Comparison of ENCODE assay signal across 10 cellular contexts in genomic region chr19:58474291-58474996, GRCh38. TPM values are rescaled to one million over a fixed set of nuclear protein-coding genes. Genes with fewer than 3 reads are reported as not detected.
DNase-seq lines count a peak whose midpoint lies in the region; ATAC-seq and TF ChIP-seq lines count a peak whose summit lies in the region.
"Had no signal": no experiment of that assay in that cellular context is flagged by ENCODE, and none has a peak within 500 bp of the region (broad histone marks: within the 10 kb centered on the region; RNA-seq: fewer than 3 reads in every experiment).

No MANE protein-coding gene starts in this region.

- no peak overlapping the region for H3K4me3 ChIP-seq in SJSA1
- H3K4me3 ChIP-seq in fibroblast of the aortic adventitia (ENCODE audit: low read depth, low read length) = no peak overlapping the region
- H3K4me3 ChIP-seq in lower leg skin (ENCODE audit: low read depth, poor library complexity, severe bottlenecking) = no peak overlapping the region

- H3K9me3 ChIP-seq in SJSA1 (replicated peaks) = no peaks in the 10 kb centered on the region
- H3K9me3 ChIP-seq: tibial nerve had no signal

- no peak for TF ChIP-seq POLR2A in lower leg skin (IDR thresholded peaks at IDR 0.05)

- DNase-seq in activated T-cell treated with anti-CD3 and anti-CD28 coated beads, Interleukin-2, amount 50 U/mL, for 24 hours = no peak
- DNase-seq in activated T-cell treated with anti-CD3 and anti-CD28 coated beads for 4 hours (no peak), SJSA1 (ENCODE audit: low read depth in 1 of 2, low spot score in 2 of 2) (peak in 1 of 2 experiments; percentile 42), fibroblast of the aortic adventitia (ENCODE audit: low read depth) (peak; percentile 8), stromal cell of bone marrow (ENCODE audit: low read depth) (peak; percentile 5), lower leg skin (ENCODE audit: low spot score in 2 of 2) (no peak)
- DNase-seq: NCI-H1092 had no signal

- peak overlapping the region; percentile 63 for H3K27ac ChIP-seq in SJSA1

- peak overlapping the region; percentile 99 for H3K27ac Mint-ChIP-seq in activated T-cell treated with anti-CD3 and anti-CD28 coated beads, Interleukin-2, amount 50 U/mL, for 24 hours

- H3K9me3 Mint-ChIP-seq in activated T-cell treated with anti-CD3 and anti-CD28 coated beads, Interleukin-2, amount 50 U/mL, for 24 hours = no peaks in the 10 kb centered on the region

- TF ChIP-seq CTCF in fibroblast of the aortic adventitia (IDR thresholded peaks at IDR 0.05; ENCODE audit: insufficient read depth, low read length) (no peak), lower leg skin (IDR thresholded peaks at IDR 0.05) (no peak)

- 83% methylated on average over 12 of the region's 12 CpGs for WGBS in lower leg skin, 2 donors

- intact Hi-C loops in lower leg skin (cut with DNase I; ENCODE audit: low total_unique reads) = no loop called here

- H3K27me3 Mint-ChIP-seq in activated T-cell treated with anti-CD3 and anti-CD28 coated beads, Interleukin-2, amount 50 U/mL, for 24 hours = no peaks in the 10 kb centered on the region

- ATAC-seq in HG02642 (IDR thresholded peaks at IDR 0.05; ENCODE audit: poor library complexity, unreplicated experiment) (no peak), HG02798 (IDR thresholded peaks at IDR 0.05; ENCODE audit: poor library complexity, unreplicated experiment) (no peak)

- peaks cover 29% of the 10 kb centered on the region for H3K4me1 Mint-ChIP-seq in activated T-cell treated with anti-CD3 and anti-CD28 coated beads, Interleukin-2, amount 50 U/mL, for 24 hours (ENCODE audit: low read depth)

- peaks cover 30% of the 10 kb centered on the region for H3K36me3 ChIP-seq in SJSA1

- peak overlapping the region; percentile 13 for H3K4me3 Mint-ChIP-seq in activated T-cell treated with anti-CD3 and anti-CD28 coated beads, Interleukin-2, amount 50 U/mL, for 24 hours

- H3K27me3 ChIP-seq in SJSA1 (replicated peaks) = no peaks in the 10 kb centered on the region
- H3K27me3 ChIP-seq: tibial nerve had no signal

- peaks cover 30% of the 10 kb centered on the region for H3K4me1 ChIP-seq in SJSA1 (replicated peaks)

- peaks cover 54% of the 10 kb centered on the region for H3K36me3 Mint-ChIP-seq in activated T-cell treated with anti-CD3 and anti-CD28 coated beads, Interleukin-2, amount 50 U/mL, for 24 hours (ENCODE audit: low read depth)

RNA-seq across cellular contexts. Expression of gene ZNF446, which starts 1.7 kb away (rescaled TPM):
- total RNA-seq in SJSA1 (2014; rRNA removed; shearing (Covaris generic)) = 5.1 TPM in 2 replicates
- total RNA-seq in fibroblast of the aortic adventitia (ENCODE audit: low replicate concordance) = 6.7 and 7.5 TPM in 2 replicates
- total RNA-seq in lower leg skin = 10 to 100 TPM; 14.7 to 29.8 (median 22.8) TPM

RNA-seq across cellular contexts. Expression of gene ZNF324, which starts 7.6 kb away (rescaled TPM):
- total RNA-seq in SJSA1 (2014; rRNA removed; shearing (Covaris generic)) = 6.4 and 15.1 TPM in 2 replicates
- total RNA-seq in fibroblast of the aortic adventitia (ENCODE audit: low replicate concordance) (9.2 and 18.4 TPM in 2 replicates), lower leg skin (10 to 100 TPM; 23.3 to 32.0 (median 29.4) TPM)

RNA-seq across cellular contexts. Expression of gene ZNF324B, which starts 23.0 kb away (rescaled TPM):
- 4.9 and 6.7 TPM in 2 replicates for total RNA-seq in SJSA1 (2014; rRNA removed; shearing (Covaris generic))
- 9.2 and 9.5 TPM in 2 replicates for total RNA-seq in fibroblast of the aortic adventitia (ENCODE audit: low replicate concordance)
- 10 to 100 TPM; 15.4 to 21.2 (median 16.6) TPM for total RNA-seq in lower leg skin

RNA-seq across cellular contexts. Expression of gene ZNF132, which starts 34.5 kb away (rescaled TPM):
- total RNA-seq in SJSA1 (2014; rRNA removed; shearing (Covaris generic)) = 2.8 and 6.0 TPM in 2 replicates
- total RNA-seq in fibroblast of the aortic adventitia (ENCODE audit: low replicate concordance) (9.2 and 10.8 TPM in 2 replicates), lower leg skin (1 to 10 TPM; 2.2 to 4.5 (median 2.8) TPM)

RNA-seq across cellular contexts. Expression of gene SLC27A5, which starts 37.3 kb away (rescaled TPM):
- total RNA-seq in SJSA1 (2014; rRNA removed; shearing (Covaris generic)) = 0.38 and 0.55 TPM in 2 replicates
- total RNA-seq in fibroblast of the aortic adventitia (ENCODE audit: low replicate concordance) (5.2 and 5.5 TPM in 2 replicates), lower leg skin (10 to 100 TPM in 1 of 4 donors, 1 to 10 TPM in 3; 4.8 to 11.7 (median 8.1) TPM)

Comparison
In these comparisons a context has a peak if more than half of its experiments do, and no peak if none do; other contexts are left out.
1. DNase-seq: peak in fibroblast of the aortic adventitia (single experiment) and stromal cell of bone marrow (single experiment); none in activated T-cell treated with anti-CD3 and anti-CD28 coated beads, Interleukin-2, amount 50 U/mL, for 24 hours (single experiment), activated T-cell treated with anti-CD3 and anti-CD28 coated beads for 4 hours (single experiment) and lower leg skin (0 of 2).